1 cellular context compared by ENCODE assay signal in genomic region chr4:110198472-110199419, GRCh38.
TF ChIP-seq lines count a peak whose summit lies in the region.

Gene ELOVL6, minus strand, starts transcription at chr4:110198615. Its CDS starts 280 bp downstream, at chr4:110198335.

TF ChIP-seq in HEK293, 187 proteins besides CTCF, POLR2A, EP300 and RAD21 (continued from another document and continues in another):
- TF ChIP-seq PRDM10 (tag by site-specific recombination; IDR thresholded peaks at IDR 0.05): peak; percentile 99
- peak; percentile 76 for TF ChIP-seq GLIS1 (tag by site-specific recombination; IDR thresholded peaks at IDR 0.05)
- TF ChIP-seq BCL11B (tag by site-specific recombination; IDR thresholded peaks at IDR 0.05; ENCODE audit: low read depth): peak; percentile 43; the same call in 1 of the 2 replicates
- TF ChIP-seq ZBTB7A (tag by site-specific recombination; IDR thresholded peaks at IDR 0.05; ENCODE audit: low read depth): 0 out of 2 replicates have a peak, but pooled peaks have one; percentile 24
- 0 out of 2 replicates have a peak, but pooled peaks have one; percentile 61 for TF ChIP-seq ZSCAN30 (tag by site-specific recombination; IDR thresholded peaks at IDR 0.05)
- TF ChIP-seq ZNF398 (tag by site-specific recombination; IDR thresholded peaks at IDR 0.05): peak; percentile 79
- TF ChIP-seq ZNF660 (tag by site-specific recombination; IDR thresholded peaks at IDR 0.05): peak; percentile 84
- peak; percentile 43; the same call in 1 of the 2 replicates for TF ChIP-seq ZIC2 (tag by site-specific recombination; IDR thresholded peaks at IDR 0.05)
- TF ChIP-seq ZBTB20 (tag by site-specific recombination; IDR thresholded peaks at IDR 0.05): peak; percentile 89
- peak; percentile 68; the same call in 1 of the 2 replicates for TF ChIP-seq ZNF324 (tag by site-specific recombination; IDR thresholded peaks at IDR 0.05)
- peak; percentile 43 for TF ChIP-seq ZBTB11 (tag by site-specific recombination; conservative IDR thresholded peaks at IDR 0.05; ENCODE audit: low read depth)
- TF ChIP-seq SALL2 (tag by site-specific recombination; IDR thresholded peaks at IDR 0.05; ENCODE audit: borderline replicate concordance): no peak
- TF ChIP-seq ZNF561 (tag by site-specific recombination; IDR thresholded peaks at IDR 0.05; ENCODE audit: borderline replicate concordance): 0 out of 2 replicates have a peak, but pooled peaks have one; percentile 58
- 0 out of 2 replicates have a peak, but pooled peaks have one; percentile 31 for TF ChIP-seq HIC1 (tag by site-specific recombination; IDR thresholded peaks at IDR 0.05)
- TF ChIP-seq ZFP69B (tag by site-specific recombination; IDR thresholded peaks at IDR 0.05): peak; percentile 89
- TF ChIP-seq ZBTB26 (tag by site-specific recombination; optimal IDR thresholded peaks at IDR 0.05): peak; percentile 80
- TF ChIP-seq BCL11A (tag by site-specific recombination; IDR thresholded peaks at IDR 0.05; ENCODE audit: low read depth): 0 out of 2 replicates have a peak, but pooled peaks have one; percentile 42
- TF ChIP-seq EGR2 (tag by site-specific recombination; IDR thresholded peaks at IDR 0.05; ENCODE audit: low read depth): 0 out of 2 replicates have a peak, but pooled peaks have one; percentile 33
- TF ChIP-seq ZNF596 (tag by site-specific recombination; IDR thresholded peaks at IDR 0.05): peak; percentile 36; the same call in 1 of the 2 replicates
- peak; percentile 82 for TF ChIP-seq ZNF76 (tag by site-specific recombination; IDR thresholded peaks at IDR 0.05; ENCODE audit: borderline replicate concordance, low read depth)
- peak; percentile 64 for TF ChIP-seq SP7 (tag by site-specific recombination; IDR thresholded peaks at IDR 0.05)
- TF ChIP-seq ZNF48 (tag by site-specific recombination; IDR thresholded peaks at IDR 0.05): no peak
- peak; percentile 57 for TF ChIP-seq ZNF335 (tag by site-specific recombination; conservative IDR thresholded peaks at IDR 0.05)
- TF ChIP-seq ZFHX2 (tag by site-specific recombination; conservative IDR thresholded peaks at IDR 0.05): peak; percentile 61
- TF ChIP-seq IKZF3 (tag by site-specific recombination; IDR thresholded peaks at IDR 0.05): peak; percentile 49; the same call in 1 of the 2 replicates
- TF ChIP-seq ZBTB6 (tag by site-specific recombination; IDR thresholded peaks at IDR 0.05): no peak
- peak; percentile 66 for TF ChIP-seq ZBTB8A (tag by site-specific recombination; IDR thresholded peaks at IDR 0.05)
- TF ChIP-seq ZNF692 (tag by site-specific recombination; IDR thresholded peaks at IDR 0.05): peak; percentile 89
- no peak for TF ChIP-seq ZNF548 (tag by site-specific recombination; IDR thresholded peaks at IDR 0.05)
- TF ChIP-seq GLIS2 (tag by site-specific recombination; IDR thresholded peaks at IDR 0.05): peak; percentile 62
- TF ChIP-seq KLF10 (tag by site-specific recombination; IDR thresholded peaks at IDR 0.05): peak; percentile 39; the same call in 1 of the 2 replicates
- TF ChIP-seq ZBTB10 (tag by site-specific recombination; IDR thresholded peaks at IDR 0.05): 0 out of 2 replicates have a peak, but pooled peaks have one; percentile 38
- peak; percentile 21; the same call in 1 of the 2 replicates for TF ChIP-seq PRDM6 (tag by site-specific recombination; IDR thresholded peaks at IDR 0.05)
- peak; percentile 69; the same call in 1 of the 2 replicates for TF ChIP-seq ZNF24 (tag by site-specific recombination; IDR thresholded peaks at IDR 0.05)
- 0 out of 2 replicates have a peak, but pooled peaks have one; percentile 22 for TF ChIP-seq WT1 (tag by site-specific recombination; IDR thresholded peaks at IDR 0.05)
- 0 out of 2 replicates have a peak, but pooled peaks have one; percentile 38 for TF ChIP-seq KLF16 (tag by site-specific recombination; IDR thresholded peaks at IDR 0.05)
- peak; percentile 86 for TF ChIP-seq MZF1 (tag by site-specific recombination; IDR thresholded peaks at IDR 0.05; ENCODE audit: borderline replicate concordance)
- no peak for TF ChIP-seq ZNF184 (tag by site-specific recombination; IDR thresholded peaks at IDR 0.05)
